In the genomic region with DNA sequence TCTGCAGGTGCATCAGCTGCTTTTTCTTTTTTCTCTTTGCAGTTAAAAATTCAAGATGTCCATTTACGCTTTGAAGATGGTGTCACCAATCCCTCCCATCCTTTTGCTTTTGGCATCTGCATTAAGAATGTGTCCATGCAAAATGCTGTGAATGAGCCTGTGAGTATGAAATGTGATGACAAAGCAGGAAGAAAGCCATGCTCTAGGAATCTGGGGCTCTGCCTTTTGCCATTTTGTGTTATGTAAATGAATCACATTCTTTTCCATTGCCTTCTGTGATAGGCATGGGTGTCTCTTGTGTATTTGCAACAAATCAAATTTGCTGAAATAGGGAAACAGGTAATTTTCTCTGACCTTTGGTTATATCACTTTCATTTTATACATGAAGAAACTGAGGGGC, we compare ENCODE assay signal across 1 cellular context.
TF ChIP-seq lines count a peak whose summit lies in the region.

No MANE protein-coding gene starts in this region.

TF ChIP-seq in A549, 52 proteins besides CTCF, POLR2A, EP300 and RAD21:
- TF ChIP-seq MAFK (IDR thresholded peaks at IDR 0.05; ENCODE audit: partially characterized antibody) (peak; percentile 27), JUNB (IDR thresholded peaks at IDR 0.05) (no peak)
